Comparison of ENCODE assay signal across 7 cellular contexts in the genomic region with DNA sequence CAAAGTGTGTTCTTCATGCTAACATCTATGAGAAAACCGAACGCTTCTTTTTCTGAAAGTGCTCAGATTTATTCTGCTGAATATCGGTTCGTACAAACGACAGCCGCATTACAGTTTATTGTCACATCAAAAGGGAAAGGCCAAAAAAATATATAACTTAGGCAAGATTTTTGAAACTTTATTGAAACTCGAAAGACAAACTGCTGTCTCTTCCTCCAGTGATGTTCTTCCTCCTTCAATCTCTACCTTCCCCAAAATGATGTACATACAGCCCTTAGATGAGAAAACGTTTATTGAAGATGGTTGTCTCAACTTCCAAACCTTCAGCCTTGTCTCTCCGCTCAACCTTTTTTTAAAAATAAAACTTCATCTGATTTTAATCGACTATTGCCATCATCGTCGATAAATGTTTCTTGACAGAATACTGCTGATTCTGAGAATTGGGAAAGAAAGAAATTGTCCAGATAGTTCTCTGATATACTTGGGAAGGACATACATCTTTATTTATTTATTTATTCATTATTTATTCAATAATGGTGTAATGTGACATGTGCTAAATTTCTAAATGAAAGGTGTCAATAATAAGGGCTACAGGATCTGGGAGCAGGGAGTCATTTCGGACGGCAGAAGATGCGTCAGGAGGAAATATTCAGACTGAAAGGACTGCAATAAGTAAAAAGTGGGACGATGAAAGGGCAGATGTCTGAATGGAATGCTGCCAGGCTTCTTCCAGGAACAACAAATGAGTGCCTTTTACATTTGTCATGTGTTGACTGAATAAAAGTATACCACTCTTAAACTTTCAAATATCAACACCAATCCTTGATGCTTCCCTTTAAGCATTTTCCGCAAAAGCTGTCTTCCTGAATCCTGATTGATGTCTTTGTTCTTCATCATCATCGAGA. TPM values are rescaled to one million over a fixed set of nuclear protein-coding genes. Genes with fewer than 3 reads are reported as not detected.
DNase-seq lines count a peak whose midpoint lies in the region; TF ChIP-seq lines count a peak whose summit lies in the region.

No MANE protein-coding gene starts in this region.

- H3K36me3 ChIP-seq in hepatocyte (replicated peaks; ENCODE audit: insufficient read depth, low read depth): no peaks in the 10 kb centered on the region
- H3K36me3 ChIP-seq in smooth muscle cell (ENCODE audit: low read depth): no peaks in the 10 kb centered on the region

- no peaks in the 10 kb centered on the region for H3K9me3 ChIP-seq in hepatocyte (ENCODE audit: low read depth)
- no peaks in the 10 kb centered on the region for H3K9me3 ChIP-seq in smooth muscle cell (replicated peaks; ENCODE audit: low read depth)

- no peaks in the 10 kb centered on the region for H4K20me1 ChIP-seq in hepatocyte (ENCODE audit: insufficient read depth, poor library complexity, severe bottlenecking)
- H4K20me1 ChIP-seq in smooth muscle cell (ENCODE audit: low read depth): no peaks in the 10 kb centered on the region

- H3K4me2 ChIP-seq in hepatocyte (peak overlapping the region; percentile 72), smooth muscle cell (peak overlapping the region; percentile 93)

- 51% methylated on average over 18 of the region's 18 CpGs for WGBS in hepatocyte (ENCODE audit: low lambda C conversion rate, missing lambda C conversion rate)
- 48% methylated on average over 18 of the region's 18 CpGs for WGBS in smooth muscle cell (ENCODE audit: low lambda C conversion rate)

- H3K27ac ChIP-seq in hepatocyte (peak overlapping the region; percentile 58), smooth muscle cell (ENCODE audit: low read depth) (no peak overlapping the region)

- no peaks in the 10 kb centered on the region for H3K9me2 ChIP-seq in hepatocyte (replicated peaks; ENCODE audit: insufficient read depth)

- H3K4me3 ChIP-seq in HFF-Myc (replicated peaks; ENCODE audit: low read depth, low read length) (peak overlapping the region; percentile 76), WI38 (ENCODE audit: low read depth, low read length) (peak overlapping the region; percentile 87), hepatocyte (peak overlapping the region; percentile 40), smooth muscle cell (peak overlapping the region; percentile 83)

- H3K4me1 ChIP-seq in hepatocyte (ENCODE audit: insufficient read depth) (peaks cover 11% of the 10 kb centered on the region), smooth muscle cell (ENCODE audit: low read depth) (peaks cover 9% of the 10 kb centered on the region)

- no peaks in the 10 kb centered on the region for H3F3A ChIP-seq in smooth muscle cell (ENCODE audit: low read depth)

- no peak for DNase-seq in HFF-Myc (ENCODE audit: extremely low read depth, low read depth)
- no peak for DNase-seq in hepatocyte (ENCODE audit: low spot score)
- no peak for DNase-seq in smooth muscle cell (lab: John Stamatoyannopoulos, UW; ENCODE audit: unreplicated experiment)
- no peak for DNase-seq in DMS53 (lab: John Stamatoyannopoulos, UW)
- no peak for DNase-seq in anterior cingulate cortex (lab: John Stamatoyannopoulos, UW)
- DNase-seq in HT-29 (ENCODE audit: low spot score): no peak

- H3K27me3 ChIP-seq in hepatocyte (no peaks in the 10 kb centered on the region), smooth muscle cell (ENCODE audit: low read depth) (no peaks in the 10 kb centered on the region)

- H2AFZ ChIP-seq in hepatocyte (peak overlapping the region; percentile 68), smooth muscle cell (ENCODE audit: low read depth) (peak overlapping the region; percentile 86)

- TF ChIP-seq CTCF in HFF-Myc (IDR thresholded peaks at IDR 0.05; ENCODE audit: low read depth, low read length, missing control alignments) (no peak), WI38 (IDR thresholded peaks at IDR 0.05; ENCODE audit: low read depth, low read length) (no peak), hepatocyte (IDR thresholded peaks at IDR 0.05; ENCODE audit: poor library complexity) (no peak), smooth muscle cell (IDR thresholded peaks at IDR 0.05; ENCODE audit: borderline replicate concordance, insufficient read depth, poor library complexity, severe bottlenecking) (no peak)

- peak overlapping the region; percentile 51 for H3K9ac ChIP-seq in smooth muscle cell (ENCODE audit: low read depth)

- H3K79me2 ChIP-seq in hepatocyte (no peaks in the 10 kb centered on the region), smooth muscle cell (ENCODE audit: low read depth) (peaks cover 3% of the 10 kb centered on the region)

RNA-seq across cellular contexts. Expression of a gene that starts 0.8 kb away (rescaled TPM):
- total RNA-seq in hepatocyte (8.4 and 14.9 TPM in 2 replicates), smooth muscle cell (14.7 and 15.9 TPM in 2 replicates)
- polyA plus RNA-seq in hepatocyte (3.6 and 4.8 TPM in 2 replicates), smooth muscle cell (5.4 and 6.6 TPM in 2 replicates)
- total RNA-seq in HT-29 (2014; rRNA removed; shearing (Covaris generic)): 2.6 and 3.6 TPM in 2 replicates
